Comparison of ENCODE assay signal across 16 cellular contexts in genomic region chr4:72842323-72842722, GRCh38.
A peak's percentile ranks its signal among the peaks of the same experiment; 100 is the strongest.
DNase-seq lines count a peak whose midpoint lies in the region; ATAC-seq, FAIRE-seq and TF ChIP-seq lines count a peak whose summit lies in the region.
"Had no signal": no experiment of that assay in that cellular context is flagged by ENCODE, and none has a peak within 500 bp of the region (broad histone marks: within the 10 kb centered on the region; RNA-seq: fewer than 3 reads in every experiment).

No MANE protein-coding gene starts in this region.

- ATAC-seq in HG03095 (IDR thresholded peaks at IDR 0.05; ENCODE audit: unreplicated experiment) (no peak), GM21717 (IDR thresholded peaks at IDR 0.05; ENCODE audit: unreplicated experiment) (no peak)
- ATAC-seq: CD8-positive, alpha-beta T cell; GM12878 had no signal

- no peaks in the 10 kb centered on the region for H3K79me2 ChIP-seq in mammary epithelial cell (ENCODE audit: insufficient read depth, low read length)

- no peak overlapping the region for H2AFZ ChIP-seq in mammary epithelial cell (ENCODE audit: low read depth, low read length)

- H4K20me1 ChIP-seq in mammary epithelial cell (ENCODE audit: insufficient read depth, low read length), result no peaks in the 10 kb centered on the region

- intact Hi-C loops in mammary epithelial cell (cut with micrococcal nuclease), result no loop called here

- peak; percentile 81 for FAIRE-seq in RCC 7860 (lab: Jason Lieb, UNC)
- FAIRE-seq: GM12878, GM18507 had no signal

- DNase-seq in RCC 7860 (ENCODE audit: low spot score) (peak; percentile 36), mammary epithelial cell (peak; percentile 6), kidney glomerular epithelial cell (lab: John Stamatoyannopoulos, UW) (peak; percentile 69), DMS 273 treated with DMSO at 0.1 percent for 48 hours (lab: John Stamatoyannopoulos, UW) (no peak), NCI-H187 treated with DMSO at 0.1 percent for 48 hours (lab: John Stamatoyannopoulos, UW) (no peak)
- DNase-seq: CD8-positive, alpha-beta T cell; Kasumi-1; MV-4-11; NCI-H1436; NCI-H2081; NCI-H526 had no signal

- no peaks in the 10 kb centered on the region for H3K27me3 ChIP-seq in mammary epithelial cell (ENCODE audit: insufficient read depth, low read length)

- H3K9ac ChIP-seq in mammary epithelial cell (ENCODE audit: insufficient read depth, low read length), result no peak overlapping the region

- H3K36me3 ChIP-seq in mammary epithelial cell (ENCODE audit: insufficient read depth, low read length), result no peaks in the 10 kb centered on the region
- H3K36me3 ChIP-seq: HAP-1 had no signal

- no peak overlapping the region for H3K27ac ChIP-seq in mammary epithelial cell (ENCODE audit: insufficient read depth, low read depth, low read length)

- H3K4me1 ChIP-seq in mammary epithelial cell (ENCODE audit: insufficient read depth, low read length), result no peaks in the 10 kb centered on the region
- H3K4me1 ChIP-seq: HAP-1 had no signal

- in situ Hi-C loops in mammary epithelial cell (cut with MboI; ENCODE audit: low sequenced_read_pairs in 2 of 2), result no loop called here

- dilution Hi-C loops in mammary epithelial cell (cut with HindIII; ENCODE audit: low sequenced_read_pairs), result no loop called here

- no peak for TF ChIP-seq CTCF in mammary epithelial cell (conservative IDR thresholded peaks at IDR 0.05 in 1 of 2, IDR thresholded peaks at IDR 0.05 in 1 of 2; ENCODE audit: extremely low read depth in 1 of 2, insufficient read depth in 1 of 2, low read depth in 1 of 2, low read length in 2 of 2)

- no peaks in the 10 kb centered on the region for H3K9me3 ChIP-seq in mammary epithelial cell (replicated peaks; ENCODE audit: insufficient read depth, low read length)
- H3K9me3 ChIP-seq: HAP-1 had no signal

- H3K4me2 ChIP-seq in mammary epithelial cell (ENCODE audit: insufficient read depth, low read depth, low read length), result no peak overlapping the region

- BruUV-seq in mammary epithelial cell (replicated peaks; lab: Mats Ljungman, UMichigan), result no TSS peak

- no peak overlapping the region for H3K4me3 ChIP-seq in mammary epithelial cell (replicated peaks in 1 of 3; ENCODE audit: insufficient read depth in 1 of 3, low read depth in 2 of 3, low read length in 3 of 3)
- H3K4me3 ChIP-seq: GM12878, HAP-1 had no signal

- CTCF ChIA-PET in mammary epithelial cell (lab: Charles Lee; ENCODE audit: low non-redundant PET), result no interaction called here

Comparison
In these comparisons a context has a peak if more than half of its experiments do, and no peak if none do; other contexts are left out.
1. DNase-seq: peak in RCC 7860 (single experiment), mammary epithelial cell (single experiment) and kidney glomerular epithelial cell (single experiment); none in DMS 273 treated with DMSO at 0.1 percent for 48 hours (single experiment) and NCI-H187 treated with DMSO at 0.1 percent for 48 hours (single experiment).